Comparison of ENCODE assay signal across 8 cellular contexts in the genomic region with DNA sequence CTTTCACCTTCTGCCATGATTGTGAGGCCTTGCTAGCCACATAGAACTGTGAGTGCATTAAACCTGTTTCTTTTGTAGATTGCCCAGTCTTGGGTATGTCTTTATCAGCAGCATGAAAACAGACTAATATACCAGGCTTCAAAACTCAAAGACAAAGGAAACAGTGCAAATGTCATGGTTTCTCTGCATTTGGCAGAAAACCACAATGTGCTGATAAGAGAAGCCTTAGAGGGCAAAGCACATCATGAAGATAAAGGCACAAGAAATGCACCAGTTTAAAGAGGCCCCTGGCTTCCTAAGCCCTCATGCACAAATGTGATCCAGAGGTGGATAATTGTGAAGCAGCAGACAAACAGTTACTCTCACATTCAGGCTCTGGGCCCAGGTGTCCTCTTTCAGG.
"Had no signal": no experiment of that assay in that cellular context is flagged by ENCODE, and none has a peak within 500 bp of the region (broad histone marks: within the 10 kb centered on the region; RNA-seq: fewer than 3 reads in every experiment).

No MANE protein-coding gene starts in this region.

- H3K9me3 ChIP-seq: HAP-1 had no signal

- H3K27ac Mint-ChIP-seq: HFFc6, IgD-negative memory B cell had no signal

- H3K27ac ChIP-seq: GM23248, HL-60 had no signal

- H3K4me3 ChIP-seq: GM23248, HAP-1, K562 had no signal

- H3K36me3 ChIP-seq: HAP-1 had no signal

- DNase-seq: GM23248, GOT3, H7, HFFc6 had no signal

- H3K27me3 Mint-ChIP-seq: IgD-negative memory B cell had no signal

- H3K36me3 Mint-ChIP-seq: IgD-negative memory B cell had no signal

- H3K4me1 Mint-ChIP-seq: IgD-negative memory B cell had no signal

- H3K4me3 Mint-ChIP-seq: HFFc6, IgD-negative memory B cell had no signal

- H3K4me1 ChIP-seq: HAP-1 had no signal

- H3K9me3 Mint-ChIP-seq: HFFc6 had no signal
